Comparison of ENCODE assay signal across 1 cellular context in the genomic region with DNA sequence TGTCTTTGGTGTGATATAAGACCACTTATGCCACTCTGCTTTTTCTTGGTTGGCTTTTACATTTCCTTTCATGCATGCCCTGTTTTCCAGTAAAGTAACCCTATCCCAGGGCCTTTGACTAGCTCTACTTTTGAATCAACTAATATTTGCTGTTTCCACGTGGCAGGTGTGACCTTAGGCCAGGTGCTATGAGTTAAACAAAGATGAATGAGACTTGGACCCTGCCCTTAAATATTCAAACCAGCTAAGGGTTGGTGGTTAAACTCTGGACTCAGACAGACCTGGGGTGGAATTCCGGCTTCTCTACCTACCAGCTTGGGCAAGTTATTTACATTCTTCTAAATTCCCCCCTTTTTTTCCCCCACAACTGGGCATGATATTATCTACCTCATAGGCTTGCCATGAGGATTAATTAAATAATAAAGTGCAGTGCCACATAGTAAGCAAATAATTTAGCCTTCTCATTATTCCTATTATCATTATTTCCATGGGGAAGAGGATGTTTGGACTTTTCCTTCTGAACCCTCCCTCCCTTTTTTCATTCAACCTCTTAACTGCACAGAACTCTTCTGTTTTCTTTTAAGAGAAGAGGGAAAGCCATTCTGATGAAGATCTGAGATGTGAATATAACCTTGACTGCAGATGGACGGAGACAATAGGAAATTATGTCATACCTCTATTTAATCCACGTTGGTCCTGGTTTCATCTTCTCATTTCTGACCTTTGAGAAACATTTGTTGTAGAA.
TF ChIP-seq lines count a peak whose summit lies in the region.

No MANE protein-coding gene starts in this region.

TF ChIP-seq in HepG2, 621 proteins besides CTCF, POLR2A, EP300 and RAD21 (continued from another document and continues in another):
- TF ChIP-seq SETDB1 (CRISPR knock-in tag; IDR thresholded peaks at IDR 0.05; ENCODE audit: borderline replicate concordance) (no peak), PAWR (CRISPR knock-in tag; IDR thresholded peaks at IDR 0.05; ENCODE audit: borderline replicate concordance) (no peak), ZFX (CRISPR knock-in tag; IDR thresholded peaks at IDR 0.05; ENCODE audit: low read depth) (peak; percentile 89), ZNF782 (CRISPR knock-in tag; IDR thresholded peaks at IDR 0.05; ENCODE audit: borderline replicate concordance) (no peak; the same call in 1 of the 2 replicates), MIER3 (CRISPR knock-in tag; IDR thresholded peaks at IDR 0.05; ENCODE audit: borderline replicate concordance) (peak; percentile 87), ZNF451 (CRISPR knock-in tag; IDR thresholded peaks at IDR 0.05) (no peak), ZFP37 (CRISPR knock-in tag; IDR thresholded peaks at IDR 0.05; ENCODE audit: borderline replicate concordance) (peak; percentile 96), HNF4G (IDR thresholded peaks at IDR 0.05; ENCODE audit: borderline replicate concordance, low read depth, low read length) (peak; percentile 98), HNF4G (CRISPR knock-in tag; IDR thresholded peaks at IDR 0.05; ENCODE audit: borderline replicate concordance, low read depth) (peak; percentile 97), ZNF557 (CRISPR knock-in tag; IDR thresholded peaks at IDR 0.05) (peak; percentile 92), NFATC3 (CRISPR knock-in tag; IDR thresholded peaks at IDR 0.05) (no peak), ELF3 (CRISPR knock-in tag; IDR thresholded peaks at IDR 0.05) (peak; percentile 93), GABPB1 (CRISPR knock-in tag; IDR thresholded peaks at IDR 0.05) (peak; percentile 36; the same call in 1 of the 2 replicates), ZNF251 (CRISPR knock-in tag; IDR thresholded peaks at IDR 0.05) (no peak), MIXL1 (CRISPR knock-in tag; IDR thresholded peaks at IDR 0.05) (peak; percentile 97), CCDC6 (CRISPR knock-in tag; IDR thresholded peaks at IDR 0.05) (peak; percentile 96), ZNF326 (CRISPR knock-in tag; IDR thresholded peaks at IDR 0.05; ENCODE audit: borderline replicate concordance) (no peak), ZNF101 (CRISPR knock-in tag; IDR thresholded peaks at IDR 0.05; ENCODE audit: borderline replicate concordance, low read depth) (no peak), SALL1 (CRISPR knock-in tag; IDR thresholded peaks at IDR 0.05) (peak; percentile 96), ZFYVE20 (CRISPR knock-in tag; IDR thresholded peaks at IDR 0.05; ENCODE audit: borderline replicate concordance, low read depth) (no peak), CBX5 (CRISPR knock-in tag; IDR thresholded peaks at IDR 0.05; ENCODE audit: borderline replicate concordance) (no peak), ZBTB1 (CRISPR knock-in tag; IDR thresholded peaks at IDR 0.05; ENCODE audit: borderline replicate concordance) (no peak), ARNTL (CRISPR knock-in tag; IDR thresholded peaks at IDR 0.05) (peak; percentile 96), ADNP (CRISPR knock-in tag; IDR thresholded peaks at IDR 0.05) (no peak), ZNF501 (CRISPR knock-in tag; IDR thresholded peaks at IDR 0.05) (0 out of 2 replicates have a peak, but pooled peaks have one; percentile 67), POLR2G (IDR thresholded peaks at IDR 0.05; ENCODE audit: low read depth, low read length) (no peak), ZNF749 (CRISPR knock-in tag; IDR thresholded peaks at IDR 0.05; ENCODE audit: borderline replicate concordance) (no peak), RBAK (CRISPR knock-in tag; IDR thresholded peaks at IDR 0.05) (no peak), ZFP41 (CRISPR knock-in tag; IDR thresholded peaks at IDR 0.05; ENCODE audit: borderline replicate concordance) (peak; percentile 35; the same call in 1 of the 2 replicates), RBM22 (optimal IDR thresholded peaks at IDR 0.05; ENCODE audit: low read length) (peak; percentile 48), GZF1 (CRISPR knock-in tag; IDR thresholded peaks at IDR 0.05) (no peak), ZFP36L2 (CRISPR knock-in tag; IDR thresholded peaks at IDR 0.05) (no peak), ZNF558 (CRISPR knock-in tag; IDR thresholded peaks at IDR 0.05; ENCODE audit: borderline replicate concordance) (no peak; the same call in 1 of the 2 replicates), ZNF644 (CRISPR knock-in tag; IDR thresholded peaks at IDR 0.05; ENCODE audit: low read depth) (peak; percentile 88; the same call in 1 of the 2 replicates), ARID2 (CRISPR knock-in tag; IDR thresholded peaks at IDR 0.05; ENCODE audit: borderline replicate concordance) (peak; percentile 57; the same call in 1 of the 2 replicates), CBFB (CRISPR knock-in tag; IDR thresholded peaks at IDR 0.05) (peak; percentile 66), ZNF260 (CRISPR knock-in tag; IDR thresholded peaks at IDR 0.05; ENCODE audit: borderline replicate concordance, low read depth) (no peak)
- TF ChIP-seq, protein P1, sequence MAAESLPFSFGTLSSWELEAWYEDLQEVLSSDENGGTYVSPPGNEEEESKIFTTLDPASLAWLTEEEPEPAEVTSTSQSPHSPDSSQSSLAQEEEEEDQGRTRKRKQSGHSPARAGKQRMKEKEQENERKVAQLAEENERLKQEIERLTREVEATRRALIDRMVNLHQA (CRISPR knock-in tag; IDR thresholded peaks at IDR 0.05), result no peak
- TF ChIP-seq, protein P2, sequence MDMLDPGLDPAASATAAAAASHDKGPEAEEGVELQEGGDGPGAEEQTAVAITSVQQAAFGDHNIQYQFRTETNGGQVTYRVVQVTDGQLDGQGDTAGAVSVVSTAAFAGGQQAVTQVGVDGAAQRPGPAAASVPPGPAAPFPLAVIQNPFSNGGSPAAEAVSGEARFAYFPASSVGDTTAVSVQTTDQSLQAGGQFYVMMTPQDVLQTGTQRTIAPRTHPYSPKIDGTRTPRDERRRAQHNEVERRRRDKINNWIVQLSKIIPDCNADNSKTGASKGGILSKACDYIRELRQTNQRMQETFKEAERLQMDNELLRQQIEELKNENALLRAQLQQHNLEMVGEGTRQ (IDR thresholded peaks at IDR 0.05; ENCODE audit: low read depth, low read length), result 0 out of 2 replicates have a peak, but pooled peaks have one; percentile 14
- TF ChIP-seq, protein P2 (CRISPR knock-in tag; IDR thresholded peaks at IDR 0.05; ENCODE audit: borderline replicate concordance), result no peak; the same call in 1 of the 2 replicates
- TF ChIP-seq, protein P3, sequence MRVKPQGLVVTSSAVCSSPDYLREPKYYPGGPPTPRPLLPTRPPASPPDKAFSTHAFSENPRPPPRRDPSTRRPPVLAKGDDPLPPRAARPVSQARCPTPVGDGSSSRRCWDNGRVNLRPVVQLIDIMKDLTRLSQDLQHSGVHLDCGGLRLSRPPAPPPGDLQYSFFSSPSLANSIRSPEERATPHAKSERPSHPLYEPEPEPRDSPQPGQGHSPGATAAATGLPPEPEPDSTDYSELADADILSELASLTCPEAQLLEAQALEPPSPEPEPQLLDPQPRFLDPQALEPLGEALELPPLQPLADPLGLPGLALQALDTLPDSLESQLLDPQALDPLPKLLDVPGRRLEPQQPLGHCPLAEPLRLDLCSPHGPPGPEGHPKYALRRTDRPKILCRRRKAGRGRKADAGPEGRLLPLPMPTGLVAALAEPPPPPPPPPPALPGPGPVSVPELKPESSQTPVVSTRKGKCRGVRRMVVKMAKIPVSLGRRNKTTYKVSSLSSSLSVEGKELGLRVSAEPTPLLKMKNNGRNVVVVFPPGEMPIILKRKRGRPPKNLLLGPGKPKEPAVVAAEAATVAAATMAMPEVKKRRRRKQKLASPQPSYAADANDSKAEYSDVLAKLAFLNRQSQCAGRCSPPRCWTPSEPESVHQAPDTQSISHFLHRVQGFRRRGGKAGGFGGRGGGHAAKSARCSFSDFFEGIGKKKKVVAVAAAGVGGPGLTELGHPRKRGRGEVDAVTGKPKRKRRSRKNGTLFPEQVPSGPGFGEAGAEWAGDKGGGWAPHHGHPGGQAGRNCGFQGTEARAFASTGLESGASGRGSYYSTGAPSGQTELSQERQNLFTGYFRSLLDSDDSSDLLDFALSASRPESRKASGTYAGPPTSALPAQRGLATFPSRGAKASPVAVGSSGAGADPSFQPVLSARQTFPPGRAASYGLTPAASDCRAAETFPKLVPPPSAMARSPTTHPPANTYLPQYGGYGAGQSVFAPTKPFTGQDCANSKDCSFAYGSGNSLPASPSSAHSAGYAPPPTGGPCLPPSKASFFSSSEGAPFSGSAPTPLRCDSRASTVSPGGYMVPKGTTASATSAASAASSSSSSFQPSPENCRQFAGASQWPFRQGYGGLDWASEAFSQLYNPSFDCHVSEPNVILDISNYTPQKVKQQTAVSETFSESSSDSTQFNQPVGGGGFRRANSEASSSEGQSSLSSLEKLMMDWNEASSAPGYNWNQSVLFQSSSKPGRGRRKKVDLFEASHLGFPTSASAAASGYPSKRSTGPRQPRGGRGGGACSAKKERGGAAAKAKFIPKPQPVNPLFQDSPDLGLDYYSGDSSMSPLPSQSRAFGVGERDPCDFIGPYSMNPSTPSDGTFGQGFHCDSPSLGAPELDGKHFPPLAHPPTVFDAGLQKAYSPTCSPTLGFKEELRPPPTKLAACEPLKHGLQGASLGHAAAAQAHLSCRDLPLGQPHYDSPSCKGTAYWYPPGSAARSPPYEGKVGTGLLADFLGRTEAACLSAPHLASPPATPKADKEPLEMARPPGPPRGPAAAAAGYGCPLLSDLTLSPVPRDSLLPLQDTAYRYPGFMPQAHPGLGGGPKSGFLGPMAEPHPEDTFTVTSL (CRISPR knock-in tag; IDR thresholded peaks at IDR 0.05; ENCODE audit: borderline replicate concordance), result peak; percentile 99
- TF ChIP-seq, protein P4, sequence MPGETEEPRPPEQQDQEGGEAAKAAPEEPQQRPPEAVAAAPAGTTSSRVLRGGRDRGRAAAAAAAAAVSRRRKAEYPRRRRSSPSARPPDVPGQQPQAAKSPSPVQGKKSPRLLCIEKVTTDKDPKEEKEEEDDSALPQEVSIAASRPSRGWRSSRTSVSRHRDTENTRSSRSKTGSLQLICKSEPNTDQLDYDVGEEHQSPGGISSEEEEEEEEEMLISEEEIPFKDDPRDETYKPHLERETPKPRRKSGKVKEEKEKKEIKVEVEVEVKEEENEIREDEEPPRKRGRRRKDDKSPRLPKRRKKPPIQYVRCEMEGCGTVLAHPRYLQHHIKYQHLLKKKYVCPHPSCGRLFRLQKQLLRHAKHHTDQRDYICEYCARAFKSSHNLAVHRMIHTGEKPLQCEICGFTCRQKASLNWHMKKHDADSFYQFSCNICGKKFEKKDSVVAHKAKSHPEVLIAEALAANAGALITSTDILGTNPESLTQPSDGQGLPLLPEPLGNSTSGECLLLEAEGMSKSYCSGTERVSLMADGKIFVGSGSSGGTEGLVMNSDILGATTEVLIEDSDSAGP (CRISPR knock-in tag; IDR thresholded peaks at IDR 0.05; ENCODE audit: borderline replicate concordance), result no peak
- TF ChIP-seq, protein P5, sequence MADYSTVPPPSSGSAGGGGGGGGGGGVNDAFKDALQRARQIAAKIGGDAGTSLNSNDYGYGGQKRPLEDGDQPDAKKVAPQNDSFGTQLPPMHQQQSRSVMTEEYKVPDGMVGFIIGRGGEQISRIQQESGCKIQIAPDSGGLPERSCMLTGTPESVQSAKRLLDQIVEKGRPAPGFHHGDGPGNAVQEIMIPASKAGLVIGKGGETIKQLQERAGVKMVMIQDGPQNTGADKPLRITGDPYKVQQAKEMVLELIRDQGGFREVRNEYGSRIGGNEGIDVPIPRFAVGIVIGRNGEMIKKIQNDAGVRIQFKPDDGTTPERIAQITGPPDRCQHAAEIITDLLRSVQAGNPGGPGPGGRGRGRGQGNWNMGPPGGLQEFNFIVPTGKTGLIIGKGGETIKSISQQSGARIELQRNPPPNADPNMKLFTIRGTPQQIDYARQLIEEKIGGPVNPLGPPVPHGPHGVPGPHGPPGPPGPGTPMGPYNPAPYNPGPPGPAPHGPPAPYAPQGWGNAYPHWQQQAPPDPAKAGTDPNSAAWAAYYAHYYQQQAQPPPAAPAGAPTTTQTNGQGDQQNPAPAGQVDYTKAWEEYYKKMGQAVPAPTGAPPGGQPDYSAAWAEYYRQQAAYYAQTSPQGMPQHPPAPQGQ (CRISPR knock-in tag; IDR thresholded peaks at IDR 0.05; ENCODE audit: borderline replicate concordance), result no peak
- TF ChIP-seq, protein P6, sequence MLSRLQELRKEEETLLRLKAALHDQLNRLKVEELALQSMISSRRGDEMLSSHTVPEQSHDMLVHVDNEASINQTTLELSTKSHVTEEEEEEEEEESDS (CRISPR knock-in tag; IDR thresholded peaks at IDR 0.05; ENCODE audit: borderline replicate concordance), result peak; percentile 85
- TF ChIP-seq, protein P7, sequence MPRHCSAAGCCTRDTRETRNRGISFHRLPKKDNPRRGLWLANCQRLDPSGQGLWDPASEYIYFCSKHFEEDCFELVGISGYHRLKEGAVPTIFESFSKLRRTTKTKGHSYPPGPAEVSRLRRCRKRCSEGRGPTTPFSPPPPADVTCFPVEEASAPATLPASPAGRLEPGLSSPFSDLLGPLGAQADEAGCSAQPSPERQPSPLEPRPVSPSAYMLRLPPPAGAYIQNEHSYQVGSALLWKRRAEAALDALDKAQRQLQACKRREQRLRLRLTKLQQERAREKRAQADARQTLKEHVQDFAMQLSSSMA (CRISPR knock-in tag; IDR thresholded peaks at IDR 0.05), result no peak
- TF ChIP-seq, protein P8, sequence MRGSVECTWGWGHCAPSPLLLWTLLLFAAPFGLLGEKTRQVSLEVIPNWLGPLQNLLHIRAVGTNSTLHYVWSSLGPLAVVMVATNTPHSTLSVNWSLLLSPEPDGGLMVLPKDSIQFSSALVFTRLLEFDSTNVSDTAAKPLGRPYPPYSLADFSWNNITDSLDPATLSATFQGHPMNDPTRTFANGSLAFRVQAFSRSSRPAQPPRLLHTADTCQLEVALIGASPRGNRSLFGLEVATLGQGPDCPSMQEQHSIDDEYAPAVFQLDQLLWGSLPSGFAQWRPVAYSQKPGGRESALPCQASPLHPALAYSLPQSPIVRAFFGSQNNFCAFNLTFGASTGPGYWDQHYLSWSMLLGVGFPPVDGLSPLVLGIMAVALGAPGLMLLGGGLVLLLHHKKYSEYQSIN (CRISPR knock-in tag; IDR thresholded peaks at IDR 0.05; ENCODE audit: borderline replicate concordance), result no peak
- TF ChIP-seq, protein P9, sequence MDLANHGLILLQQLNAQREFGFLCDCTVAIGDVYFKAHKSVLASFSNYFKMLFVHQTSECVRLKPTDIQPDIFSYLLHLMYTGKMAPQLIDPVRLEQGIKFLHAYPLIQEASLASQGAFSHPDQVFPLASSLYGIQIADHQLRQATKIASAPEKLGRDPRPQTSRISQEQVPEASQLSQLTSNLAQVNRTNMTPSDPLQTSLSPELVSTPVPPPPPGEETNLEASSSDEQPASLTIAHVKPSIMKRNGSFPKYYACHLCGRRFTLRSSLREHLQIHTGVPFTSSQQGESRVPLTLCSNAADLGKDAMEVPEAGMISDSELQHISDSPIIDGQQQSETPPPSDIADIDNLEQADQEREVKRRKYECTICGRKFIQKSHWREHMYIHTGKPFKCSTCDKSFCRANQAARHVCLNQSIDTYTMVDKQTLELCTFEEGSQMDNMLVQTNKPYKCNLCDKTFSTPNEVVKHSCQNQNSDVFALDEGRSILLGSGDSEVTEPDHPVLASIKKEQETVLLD (CRISPR knock-in tag; IDR thresholded peaks at IDR 0.05; ENCODE audit: low read depth), result peak; percentile 55; the same call in 1 of the 2 replicates
